In the genomic region with DNA sequence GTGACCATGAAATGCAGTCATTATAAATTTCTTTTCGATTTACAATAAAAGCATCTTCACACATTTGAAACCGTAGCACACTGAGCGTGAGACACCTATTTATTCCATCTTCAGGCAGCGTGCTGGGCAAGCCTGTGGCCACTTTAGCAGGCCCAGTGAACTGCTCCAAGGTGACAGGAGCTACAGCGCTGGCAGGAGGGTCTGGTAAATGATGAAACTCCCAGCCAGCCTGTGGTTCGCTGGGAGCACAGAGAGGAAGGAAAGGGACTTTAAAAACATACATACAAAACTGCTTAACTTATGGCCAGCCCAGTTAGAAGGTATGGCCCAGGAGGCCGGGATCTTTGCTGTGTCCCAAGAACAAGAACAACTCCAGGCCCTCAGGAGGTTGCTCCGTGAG, we compare ENCODE assay signal across 10 cellular contexts. TPM values are rescaled to one million over a fixed set of nuclear protein-coding genes. Genes with fewer than 3 reads are reported as not detected.
A peak's percentile ranks its signal among the peaks of the same experiment; 100 is the strongest.
DNase-seq lines count a peak whose midpoint lies in the region; ATAC-seq and TF ChIP-seq lines count a peak whose summit lies in the region.
"Had no signal": no experiment of that assay in that cellular context is flagged by ENCODE, and none has a peak within 500 bp of the region (broad histone marks: within the 10 kb centered on the region; RNA-seq: fewer than 3 reads in every experiment).

No MANE protein-coding gene starts in this region.

- POLR2A ChIA-PET in CD8-positive, alpha-beta T cell (lab: Charles Lee): interaction anchor here (1.5 to 4.2 kb wide), 2 partner anchors 57 to 100 kb away, joined by 3 to 38 read pairs; no protein-coding TSS in a partner anchor

- H3K27ac ChIP-seq in CD8-positive, alpha-beta T cell (ENCODE audit: low read depth, low read length): peak overlapping the region; percentile 32
- peak overlapping the region; percentile 71 for H3K27ac ChIP-seq in colonic mucosa
- H3K27ac ChIP-seq in neutrophil: peak overlapping the region; percentile 79
- no peak overlapping the region for H3K27ac ChIP-seq in mesendoderm (ENCODE audit: low read depth, low read length)

- intact Hi-C loops in CD8-positive, alpha-beta T cell (cut with DNase I, micrococcal nuclease): no loop called here
- intact Hi-C loops in colonic mucosa (cut with DNase I): loop anchor here (10.0 kb wide), 1 partner anchor 90 kb away; no protein-coding TSS in a partner anchor

- ATAC-seq in CD8-positive, alpha-beta T cell: no peak

- no peak overlapping the region for H4K5ac ChIP-seq in mesendoderm (ENCODE audit: low read length)

- no peak overlapping the region for H2AK5ac ChIP-seq in mesendoderm (ENCODE audit: low read length)

- no peaks in the 10 kb centered on the region for H3K36me3 ChIP-seq in CD8-positive, alpha-beta T cell (ENCODE audit: insufficient read depth, low read length)
- H3K36me3 ChIP-seq in Loucy (ENCODE audit: insufficient read depth, low read length): no peaks in the 10 kb centered on the region
- H3K36me3 ChIP-seq in colonic mucosa: no peaks in the 10 kb centered on the region
- no peaks in the 10 kb centered on the region for H3K36me3 ChIP-seq in neutrophil
- H3K36me3 ChIP-seq in mesendoderm (ENCODE audit: control insufficient read depth, insufficient read depth, low read length): no peaks in the 10 kb centered on the region
- H3K36me3 ChIP-seq: tibial artery had no signal

- H2AFZ ChIP-seq in Loucy (ENCODE audit: low read length): no peak overlapping the region

- H3K9me2 ChIP-seq in Loucy (replicated peaks; ENCODE audit: low read depth, low read length): no peaks in the 10 kb centered on the region

- H3K23ac ChIP-seq in mesendoderm (ENCODE audit: low read length): no peak overlapping the region

- peaks cover 26% of the 10 kb centered on the region for H3K79me1 ChIP-seq in mesendoderm (ENCODE audit: low read length)

- peak overlapping the region; percentile 97 for H3K4me2 ChIP-seq in Loucy (ENCODE audit: low read depth, low read length, poor library complexity, severe bottlenecking)
- H3K4me2 ChIP-seq in mesendoderm (ENCODE audit: low read length): no peak overlapping the region

- no peak overlapping the region for H3K4ac ChIP-seq in mesendoderm (ENCODE audit: low read depth, low read length)

- H3F3A ChIP-seq in Loucy (ENCODE audit: low read depth): peaks cover 42% of the 10 kb centered on the region

- peaks cover 37% of the 10 kb centered on the region for H4K20me1 ChIP-seq in Loucy (ENCODE audit: insufficient read depth, low read length, poor library complexity, severe bottlenecking)

- no peak for TF ChIP-seq CTCF in CD8-positive, alpha-beta T cell (IDR thresholded peaks at IDR 0.05)
- TF ChIP-seq CTCF in Loucy (conservative IDR thresholded peaks at IDR 0.05; ENCODE audit: low read length) (no peak), colonic mucosa (IDR thresholded peaks at IDR 0.05) (no peak), neutrophil (IDR thresholded peaks at IDR 0.05) (no peak)

- no peak overlapping the region for H3K18ac ChIP-seq in mesendoderm (ENCODE audit: low read length)

- H3K9me3 Mint-ChIP-seq in CD8-positive, alpha-beta T cell: no peaks in the 10 kb centered on the region

- no peaks in the 10 kb centered on the region for H3K27me3 ChIP-seq in CD8-positive, alpha-beta T cell (ENCODE audit: insufficient read depth, low read length)
- no peaks in the 10 kb centered on the region for H3K27me3 ChIP-seq in Loucy (ENCODE audit: insufficient read depth, low read length, poor library complexity, severe bottlenecking)
- no peaks in the 10 kb centered on the region for H3K27me3 ChIP-seq in colonic mucosa
- no peaks in the 10 kb centered on the region for H3K27me3 ChIP-seq in neutrophil
- H3K27me3 ChIP-seq in mesendoderm (ENCODE audit: insufficient read depth, low read length, poor library complexity): no peaks in the 10 kb centered on the region
- H3K27me3 ChIP-seq: tibial artery had no signal

- peaks cover 82% of the 10 kb centered on the region for H3K4me1 Mint-ChIP-seq in CD8-positive, alpha-beta T cell (ENCODE audit: low read depth)

- H3K4me1 ChIP-seq in CD8-positive, alpha-beta T cell (ENCODE audit: insufficient read depth, low read length): peaks cover 86% of the 10 kb centered on the region
- H3K4me1 ChIP-seq in Loucy (ENCODE audit: insufficient read depth, low read length, poor library complexity, severe bottlenecking): peaks cover 74% of the 10 kb centered on the region
- H3K4me1 ChIP-seq in colonic mucosa: peaks cover 22% of the 10 kb centered on the region
- H3K4me1 ChIP-seq in neutrophil (ENCODE audit: control insufficient read depth in 1 of 2, insufficient read depth in 1 of 2, low read depth in 1 of 2, low read length in 1 of 2): peaks cover 61 to 78% of the 10 kb centered on the region in 2 experiments
- H3K4me1 ChIP-seq in mesendoderm (ENCODE audit: control insufficient read depth, low read depth, low read length): peaks cover 12% of the 10 kb centered on the region

- peaks cover 10% of the 10 kb centered on the region for H3K36me3 Mint-ChIP-seq in CD8-positive, alpha-beta T cell

- H4K8ac ChIP-seq in mesendoderm (ENCODE audit: low read depth, low read length): no peak overlapping the region

- H3K56ac ChIP-seq in mesendoderm (ENCODE audit: low read length): no peak overlapping the region

- H3K4me3 Mint-ChIP-seq in CD8-positive, alpha-beta T cell: peak overlapping the region; percentile 77

- H2BK15ac ChIP-seq in mesendoderm (replicated peaks; ENCODE audit: low read depth): no peak overlapping the region

- H3K9me3 ChIP-seq in CD8-positive, alpha-beta T cell (ENCODE audit: low read length): no peaks in the 10 kb centered on the region
- H3K9me3 ChIP-seq in Loucy (ENCODE audit: insufficient read depth, low read depth, low read length) (no peaks in the 10 kb centered on the region), colonic mucosa (no peaks in the 10 kb centered on the region), neutrophil (no peaks in the 10 kb centered on the region)
- H3K9me3 ChIP-seq: tibial artery had no signal

- peak overlapping the region; percentile 11 for H3K4me3 ChIP-seq in CD8-positive, alpha-beta T cell (ENCODE audit: low read depth, low read length)
- peak overlapping the region; percentile 72 for H3K4me3 ChIP-seq in Loucy (ENCODE audit: low read length, poor library complexity, severe bottlenecking)
- no peak overlapping the region for H3K4me3 ChIP-seq in colonic mucosa
- H3K4me3 ChIP-seq in neutrophil (ENCODE audit: low read depth in 1 of 2, low read length in 1 of 2): peak overlapping the region in 1 of 2 experiments; percentile 46
- no peak overlapping the region for H3K4me3 ChIP-seq in mesendoderm (ENCODE audit: low read length)
- H3K4me3 ChIP-seq: tibial artery had no signal

- no peak overlapping the region for H2BK5ac ChIP-seq in mesendoderm (ENCODE audit: low read length)

- H3K79me2 ChIP-seq in Loucy (ENCODE audit: insufficient read depth, low read length): peaks cover 69% of the 10 kb centered on the region
- peaks cover 69% of the 10 kb centered on the region for H3K79me2 ChIP-seq in mesendoderm (ENCODE audit: control insufficient read depth, insufficient read depth, low read length)

- WGBS in mesendoderm (ENCODE audit: extremely low coverage, insufficient coverage, low lambda C conversion rate): no CpG with 5 or more reads among the region's 8 CpGs

- H3K27me3 Mint-ChIP-seq in CD8-positive, alpha-beta T cell (ENCODE audit: low read depth): no peaks in the 10 kb centered on the region

- CTCF ChIA-PET in CD8-positive, alpha-beta T cell (lab: Charles Lee): interaction anchor here (1.7 to 5.1 kb wide), 2 partner anchors 9 to 144 kb away, joined by 10 to 31 read pairs; no protein-coding TSS in a partner anchor

- no peak for DNase-seq in CD8-positive, alpha-beta T cell
- DNase-seq in colonic mucosa (no peak), mesendoderm (no peak), epidermal melanocyte (ENCODE audit: insufficient read length, low spot score) (no peak), T-helper 9 cell (no peak)
- no peak for DNase-seq in activated CD4-positive, CD25-positive, alpha-beta regulatory T cell (lab: John Stamatoyannopoulos, UW)
- DNase-seq: OCI-M1, tibial artery had no signal

- H3K9ac ChIP-seq in Loucy (ENCODE audit: low read depth, low read length, poor library complexity, severe bottlenecking) (peak overlapping the region; percentile 73), colonic mucosa (ENCODE audit: low read depth in 2 of 2, low read length in 2 of 2) (peak overlapping the region; percentile 51 to 55), mesendoderm (ENCODE audit: low read length) (no peak overlapping the region)

- H3K27ac Mint-ChIP-seq in CD8-positive, alpha-beta T cell: peak overlapping the region; percentile 98

- H2BK120ac ChIP-seq in mesendoderm (ENCODE audit: low read depth, low read length): no peak overlapping the region

RNA-seq across cellular contexts. Expression of gene RAPGEF1, which starts 5.1 kb away (rescaled TPM):
- 100 to 1,000 TPM; 127 to 130 TPM for total RNA-seq in CD8-positive, alpha-beta T cell
- total RNA-seq in colonic mucosa: 10 to 100 TPM; 47.2 to 58.6 TPM
- 43.2 TPM for polyA plus RNA-seq in mesendoderm (2013, experiment 1 of 2)
- polyA plus RNA-seq in mesendoderm (2013, experiment 2 of 2): 44.5 TPM

Comparison
In these comparisons a context has a peak if more than half of its experiments do, and no peak if none do; other contexts are left out.
1. H3K4me3 ChIP-seq: peak in CD8-positive, alpha-beta T cell (single experiment) and Loucy (single experiment); none in colonic mucosa (single experiment) and mesendoderm (single experiment).